ENCODE assay signal across 8 cellular contexts in the genomic region with DNA sequence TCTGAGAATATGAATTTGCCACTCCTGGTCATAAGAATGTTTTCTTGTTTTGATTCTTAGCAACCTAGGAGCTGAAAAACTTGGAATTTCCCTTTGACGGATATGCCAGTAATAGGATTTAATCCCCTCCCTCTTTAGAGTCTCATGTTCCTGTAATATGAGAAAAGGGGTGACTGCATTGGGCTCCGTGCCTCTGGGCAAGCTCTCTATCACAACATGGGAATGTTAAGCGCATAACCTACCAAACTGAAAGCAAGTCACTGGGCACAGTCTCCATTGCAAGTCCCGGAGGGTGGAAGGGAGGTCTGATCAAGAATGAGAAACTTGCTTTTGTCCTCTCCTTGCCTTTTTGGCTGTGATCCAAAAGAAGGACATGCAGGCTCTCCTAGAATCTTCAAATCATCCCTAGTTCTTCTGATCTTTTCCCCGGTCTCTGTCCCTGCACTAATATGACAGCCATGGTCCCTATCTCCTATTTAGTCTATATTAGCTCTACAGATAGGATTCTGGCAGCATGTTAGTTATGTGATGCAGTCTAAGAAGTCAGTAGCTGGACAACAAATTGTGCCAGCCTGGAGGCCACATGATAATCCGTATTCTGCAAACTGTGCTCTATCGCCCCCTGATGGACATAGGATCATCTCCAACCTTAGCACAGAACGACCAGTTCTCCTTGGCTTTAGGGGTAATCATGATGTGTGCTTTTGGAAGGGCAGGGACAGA. TPM values are rescaled to one million over a fixed set of nuclear protein-coding genes. Genes with fewer than 3 reads are reported as not detected.
DNase-seq lines count a peak whose midpoint lies in the region; ATAC-seq and TF ChIP-seq lines count a peak whose summit lies in the region.

No MANE protein-coding gene starts in this region.

- H3K4me3 Mint-ChIP-seq in glutamatergic neuron (ENCODE audit: unreplicated experiment) = no peak overlapping the region

- peaks cover 15% of the 10 kb centered on the region for H3K4me1 Mint-ChIP-seq in glutamatergic neuron (ENCODE audit: low read depth, unreplicated experiment)

- DNase-seq in COR-L47 (lab: John Stamatoyannopoulos, UW) (peak; percentile 71), NCI-H446 treated with DMSO at 0.1 percent for 48 hours (lab: John Stamatoyannopoulos, UW) (peak; percentile 15), activated T-cell treated with anti-CD3 and anti-CD28 coated beads for 48 hours (ENCODE audit: low read depth) (peak; percentile 5), glutamatergic neuron (peak; percentile 41), superior temporal gyrus (ENCODE audit: extremely low spot score) (no peak)

- peak; percentile 63 for ATAC-seq in GM19043 (IDR thresholded peaks at IDR 0.05; ENCODE audit: low read depth, unreplicated experiment)
- ATAC-seq in HG03135 (IDR thresholded peaks at IDR 0.05; ENCODE audit: unreplicated experiment) = peak; percentile 73

- H3K9ac ChIP-seq in skeletal muscle satellite cell (ENCODE audit: low read depth, low read length) = peak overlapping the region; percentile 48

- no peak overlapping the region for H3K27ac Mint-ChIP-seq in glutamatergic neuron (ENCODE audit: unreplicated experiment)

- no peaks in the 10 kb centered on the region for H3K36me3 Mint-ChIP-seq in glutamatergic neuron (ENCODE audit: unreplicated experiment)

- TF ChIP-seq CTCF in glutamatergic neuron (IDR thresholded peaks at IDR 0.05; ENCODE audit: partially characterized antibody, unreplicated experiment) = peak; percentile 74

- no peaks in the 10 kb centered on the region for H3K36me3 ChIP-seq in skeletal muscle satellite cell (ENCODE audit: insufficient read depth, low read length)

- H3K4me1 ChIP-seq in skeletal muscle satellite cell (ENCODE audit: control insufficient read depth, insufficient read depth, low read length) = peaks cover 13% of the 10 kb centered on the region

- peaks cover 2% of the 10 kb centered on the region for H3K27me3 Mint-ChIP-seq in glutamatergic neuron (ENCODE audit: unreplicated experiment)

- peak overlapping the region; percentile 66 for H3K4me2 ChIP-seq in skeletal muscle satellite cell (ENCODE audit: low read length)

- peaks cover 5% of the 10 kb centered on the region for H3K9me3 Mint-ChIP-seq in glutamatergic neuron (ENCODE audit: unreplicated experiment)

- H3K27me3 ChIP-seq in skeletal muscle satellite cell (ENCODE audit: control insufficient read depth, insufficient read depth, low read length) = no peaks in the 10 kb centered on the region

- H3K4me3 ChIP-seq in skeletal muscle satellite cell (ENCODE audit: low read length) = peak overlapping the region; percentile 54

- no peaks in the 10 kb centered on the region for H3K9me3 ChIP-seq in skeletal muscle satellite cell (replicated peaks; ENCODE audit: low read length)

RNA-seq across cellular contexts. Expression of a gene that starts 11.7 kb away (rescaled TPM):
- total RNA-seq in glutamatergic neuron (ENCODE audit: unreplicated experiment) = 0.29 TPM
- total RNA-seq in skeletal muscle satellite cell (2012; rRNA removed) = not detected in 2 replicates

RNA-seq across cellular contexts. Expression of a gene that starts 46.0 kb away (rescaled TPM):
- not detected for total RNA-seq in glutamatergic neuron (ENCODE audit: unreplicated experiment)
- total RNA-seq in skeletal muscle satellite cell (2012; rRNA removed) = not detected in 2 replicates
